In the genomic region with DNA sequence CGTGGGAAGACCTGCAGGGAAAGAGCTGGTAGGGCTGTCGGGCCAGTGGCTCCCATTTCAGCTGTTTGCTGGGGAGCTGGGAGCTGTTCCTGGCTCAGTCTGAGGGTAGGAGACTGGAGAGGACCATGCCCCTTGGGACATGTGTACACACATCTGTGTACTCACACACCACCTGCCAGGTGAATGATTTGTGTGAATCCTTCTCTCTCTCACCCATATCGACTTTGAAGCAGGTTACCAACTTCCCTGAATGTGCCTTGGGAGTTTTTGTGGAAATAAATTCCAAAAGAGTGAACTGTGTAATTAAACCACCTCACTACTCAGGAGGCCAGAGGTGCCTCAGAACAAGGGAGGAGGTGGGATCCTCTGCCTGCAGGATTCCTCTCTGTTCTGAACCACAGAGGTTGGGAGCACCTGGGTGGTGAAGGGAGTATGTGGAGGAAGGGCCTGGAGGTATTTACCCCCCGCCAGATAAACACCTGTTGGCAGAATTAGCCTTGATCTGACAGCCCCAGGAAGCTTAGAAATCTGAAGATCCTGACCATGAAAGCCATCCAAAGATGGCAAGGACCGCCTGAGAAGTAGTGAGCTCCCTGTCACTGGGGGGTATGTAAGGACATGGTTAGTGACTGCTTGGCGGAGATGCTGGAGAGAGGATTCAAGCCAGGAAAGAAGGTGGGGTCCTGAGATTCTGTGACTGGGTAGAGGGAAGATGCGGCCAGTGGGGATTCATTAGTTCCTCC, we compare ENCODE assay signal across 1 cellular context.
TF ChIP-seq lines count a peak whose summit lies in the region.

No MANE protein-coding gene starts in this region.

TF ChIP-seq in SK-N-SH, 30 proteins besides CTCF, POLR2A, EP300 and RAD21 (continued from another document):
- TF ChIP-seq, protein P1, sequence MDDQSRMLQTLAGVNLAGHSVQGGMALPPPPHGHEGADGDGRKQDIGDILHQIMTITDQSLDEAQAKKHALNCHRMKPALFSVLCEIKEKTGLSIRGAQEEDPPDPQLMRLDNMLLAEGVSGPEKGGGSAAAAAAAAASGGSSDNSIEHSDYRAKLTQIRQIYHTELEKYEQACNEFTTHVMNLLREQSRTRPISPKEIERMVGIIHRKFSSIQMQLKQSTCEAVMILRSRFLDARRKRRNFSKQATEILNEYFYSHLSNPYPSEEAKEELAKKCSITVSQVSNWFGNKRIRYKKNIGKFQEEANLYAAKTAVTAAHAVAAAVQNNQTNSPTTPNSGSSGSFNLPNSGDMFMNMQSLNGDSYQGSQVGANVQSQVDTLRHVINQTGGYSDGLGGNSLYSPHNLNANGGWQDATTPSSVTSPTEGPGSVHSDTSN (IDR thresholded peaks at IDR 0.05) = no peak
